In the genomic region with DNA sequence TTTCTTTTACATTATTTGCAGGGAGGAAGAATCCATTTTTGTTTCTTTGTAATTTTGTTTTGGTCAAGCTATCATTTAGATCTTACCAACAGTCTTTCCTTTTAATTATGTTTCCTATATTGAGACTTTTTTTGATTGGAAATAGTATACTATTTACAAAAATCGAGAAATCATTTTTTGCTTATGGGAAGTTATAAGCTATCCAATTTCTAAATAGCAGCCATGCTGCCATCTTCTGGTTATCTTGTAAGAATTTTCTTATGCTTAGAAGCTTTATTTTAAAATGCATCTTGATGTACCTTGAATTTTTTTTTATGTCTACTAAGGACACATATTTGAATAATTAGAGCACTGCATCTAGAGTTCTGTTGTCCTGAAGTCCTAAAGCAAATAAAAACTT, we compare ENCODE assay signal across 10 cellular contexts.
DNase-seq lines count a peak whose midpoint lies in the region; ATAC-seq, FAIRE-seq and TF ChIP-seq lines count a peak whose summit lies in the region.
"Had no signal": no experiment of that assay in that cellular context is flagged by ENCODE, and none has a peak within 500 bp of the region (broad histone marks: within the 10 kb centered on the region; RNA-seq: fewer than 3 reads in every experiment).

No MANE protein-coding gene starts in this region.

- H3K9me3 ChIP-seq in mucosa of descending colon (no peaks in the 10 kb centered on the region), osteoblast (ENCODE audit: low read depth, low read length) (no peaks in the 10 kb centered on the region)

- H3K4me3 ChIP-seq in mucosa of descending colon (no peak overlapping the region), osteoblast (ENCODE audit: insufficient read depth, low read length) (no peak overlapping the region)

- H3K4me1 ChIP-seq in mucosa of descending colon (ENCODE audit: low read depth) (no peaks in the 10 kb centered on the region), osteoblast (ENCODE audit: insufficient read depth, low read length) (no peaks in the 10 kb centered on the region)

- intact Hi-C loops in mucosa of descending colon (cut with DNase I, micrococcal nuclease): loop anchor here (5.0 kb wide), 1 partner anchor 184 kb away; no protein-coding TSS in a partner anchor

- TF ChIP-seq CTCF in LNCAP (IDR thresholded peaks at IDR 0.05) (peak; percentile 14; the same call in 1 of the 2 replicates), mucosa of descending colon (IDR thresholded peaks at IDR 0.05) (no peak), osteoblast (IDR thresholded peaks at IDR 0.05; ENCODE audit: extremely low read depth, low read depth, low read length) (no peak)

- no peak overlapping the region for H2AFZ ChIP-seq in osteoblast (ENCODE audit: low read length)

- H3K4me2 ChIP-seq in osteoblast (ENCODE audit: insufficient read depth, low read length): no peak overlapping the region

- H4K20me1 ChIP-seq in osteoblast (ENCODE audit: insufficient read depth, low read length): no peaks in the 10 kb centered on the region

- FAIRE-seq in TTC549 (lab: Jason Lieb, UNC) (peak; percentile 51), GM19239 (lab: Jason Lieb, UNC) (no peak)

- H3K36me3 ChIP-seq in mucosa of descending colon (ENCODE audit: low read depth) (no peaks in the 10 kb centered on the region), osteoblast (ENCODE audit: insufficient read depth, low read length) (no peaks in the 10 kb centered on the region)

- no peaks in the 10 kb centered on the region for H3K79me2 ChIP-seq in osteoblast (ENCODE audit: insufficient read depth, low read length)

- no peak overlapping the region for H3K27ac ChIP-seq in osteoblast (ENCODE audit: low read depth, low read length)

- ATAC-seq in mucosa of descending colon (no peak), esophagus mucosa (no peak)

- no peaks in the 10 kb centered on the region for H3K27me3 ChIP-seq in osteoblast (ENCODE audit: insufficient read depth, low read length)

- peak; percentile 44 for DNase-seq in Ammon's horn (ENCODE audit: low spot score)
- DNase-seq in glomerular visceral epithelial cell (ENCODE audit: extremely low spot score): peak; percentile 15
- DNase-seq in GM19239 (ENCODE audit: insufficient read length, low spot score): no peak
- DNase-seq in mucosa of descending colon: no peak
- no peak for DNase-seq in osteoblast (ENCODE audit: insufficient read length, low spot score, missing footprints)
- DNase-seq: mammary epithelial cell, SW 1271 had no signal

Comparison
In these comparisons a context has a peak if more than half of its experiments do, and no peak if none do; other contexts are left out.
1. DNase-seq: peak in Ammon's horn (single experiment) and glomerular visceral epithelial cell (single experiment); none in GM19239 (single experiment), mucosa of descending colon (0 of 3) and osteoblast (single experiment).